ENCODE assay signal across 21 cellular contexts in the genomic region with DNA sequence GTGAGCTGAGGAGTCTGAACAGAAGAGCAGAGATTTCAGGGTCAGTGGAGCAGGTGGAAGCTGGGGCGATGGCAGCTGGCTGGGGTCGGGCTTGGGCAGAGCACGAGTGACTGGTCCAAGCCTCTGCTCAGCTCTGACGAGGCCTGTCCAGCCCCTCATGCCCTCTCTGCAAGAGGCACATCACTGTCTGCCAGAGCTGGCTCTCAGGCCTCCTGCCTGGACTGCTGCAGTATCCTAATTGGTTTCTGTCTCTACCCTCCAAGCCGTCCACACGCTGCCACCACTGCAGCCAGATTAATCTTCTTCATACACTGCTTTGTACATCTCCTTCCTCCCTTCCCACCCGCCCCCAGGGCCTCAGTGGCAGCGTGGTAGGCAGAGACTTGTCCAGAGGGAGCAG. TPM values are rescaled to one million over a fixed set of nuclear protein-coding genes. Genes with fewer than 3 reads are reported as not detected.
A peak's percentile ranks its signal among the peaks of the same experiment; 100 is the strongest.
DNase-seq lines count a peak whose midpoint lies in the region; TF ChIP-seq lines count a peak whose summit lies in the region.
"Had no signal": no experiment of that assay in that cellular context is flagged by ENCODE, and none has a peak within 500 bp of the region (broad histone marks: within the 10 kb centered on the region; RNA-seq: fewer than 3 reads in every experiment).

No MANE protein-coding gene starts in this region.

- H2BK120ac ChIP-seq in H9 (ENCODE audit: low read depth, low read length, poor library complexity, severe bottlenecking), result no peak overlapping the region
- H2BK120ac ChIP-seq in mesendoderm (ENCODE audit: low read depth, low read length), result no peak overlapping the region

- H3K9me3 ChIP-seq in H9 (ENCODE audit: control insufficient read depth, low read depth, low read length) (no peaks in the 10 kb centered on the region), HUES64 (ENCODE audit: insufficient read depth, low read depth, low read length) (no peaks in the 10 kb centered on the region), WERI-Rb-1 (ENCODE audit: severe bottlenecking) (no peaks in the 10 kb centered on the region)
- H3K9me3 ChIP-seq: BLaER1 had no signal

- H3K23me2 ChIP-seq in H9 (ENCODE audit: insufficient read length, low read depth, low read length, poor library complexity, severe bottlenecking), result no peaks in the 10 kb centered on the region

- H2BK20ac ChIP-seq in H9 (ENCODE audit: low read depth, low read length, poor library complexity, severe bottlenecking), result no peak overlapping the region

- no peak overlapping the region for H2BK15ac ChIP-seq in H9 (ENCODE audit: low read depth, low read length)
- H2BK15ac ChIP-seq in mesendoderm (replicated peaks; ENCODE audit: low read depth), result no peak overlapping the region

- H3K4ac ChIP-seq in H9 (ENCODE audit: low read depth, low read length) (no peak overlapping the region), mesendoderm (ENCODE audit: low read depth, low read length) (no peak overlapping the region)

- H4K91ac ChIP-seq in H9 (ENCODE audit: insufficient read length, low read depth, low read length), result no peak overlapping the region

- no peak overlapping the region for H2AFZ ChIP-seq in H9 (ENCODE audit: low read length)

- H3K56ac ChIP-seq in H9 (ENCODE audit: insufficient read length, low read depth, low read length) (no peak overlapping the region), mesendoderm (ENCODE audit: low read length) (peak overlapping the region; percentile 74)

- H3K27ac ChIP-seq in H9 (ENCODE audit: insufficient read length, low read depth, low read length) (no peak overlapping the region), HUES64 (ENCODE audit: low read depth, low read length) (no peak overlapping the region), WERI-Rb-1 (peak overlapping the region; percentile 95), mesendoderm (ENCODE audit: low read depth, low read length) (no peak overlapping the region)
- H3K27ac ChIP-seq: BLaER1, HL-60, SK-N-MC had no signal

- no peak for TF ChIP-seq CTCF in H9 (conservative IDR thresholded peaks at IDR 0.05)
- TF ChIP-seq CTCF in WERI-Rb-1 (IDR thresholded peaks at IDR 0.05; ENCODE audit: low read depth, low read length), result no peak

- H3K18ac ChIP-seq in H9 (ENCODE audit: insufficient read length, low read depth, low read length) (no peak overlapping the region), mesendoderm (ENCODE audit: low read length) (no peak overlapping the region)

- peak overlapping the region; percentile 18; the same call in 1 of the 2 replicates for H3K14ac ChIP-seq in H9 (ENCODE audit: insufficient read depth, low read length)

- peaks cover 18% of the 10 kb centered on the region for H3K27me3 Mint-ChIP-seq in H9 (ENCODE audit: low read depth)
- peaks cover 3 to 11% (median 3%) of the 10 kb centered on the region in 3 donors for H3K27me3 Mint-ChIP-seq in immature natural killer cell (ENCODE audit: low read depth in 3 of 3)

- H2AK5ac ChIP-seq in H9 (ENCODE audit: insufficient read length, low read length) (no peak overlapping the region), mesendoderm (ENCODE audit: low read length) (no peak overlapping the region)

- H3K27me3 ChIP-seq in H9 (ENCODE audit: insufficient read depth, low read length) (no peaks in the 10 kb centered on the region), HUES64 (ENCODE audit: insufficient read depth, low read length) (no peaks in the 10 kb centered on the region; the same call in 1 of the 2 replicates), WERI-Rb-1 (ENCODE audit: insufficient read depth, low read depth, severe bottlenecking) (no peaks in the 10 kb centered on the region), mesendoderm (ENCODE audit: insufficient read depth, low read length, poor library complexity) (no peaks in the 10 kb centered on the region)
- H3K27me3 ChIP-seq: BLaER1 had no signal

- H3K9ac ChIP-seq in H9 (ENCODE audit: extremely low read depth, insufficient read length, low read length) (no peak overlapping the region), HUES64 (ENCODE audit: low read depth, low read length) (0 out of 2 replicates have a peak overlapping the region, but pooled peaks have one; percentile 9), mesendoderm (ENCODE audit: low read length) (no peak overlapping the region)
- H3K9ac ChIP-seq: BLaER1 had no signal

- H3K27ac Mint-ChIP-seq in H9, result peak overlapping the region in 2 of 3 experiments; percentile 10 to 81; a peak in 2 of 7 replicates
- H3K27ac Mint-ChIP-seq in immature natural killer cell, result no peak overlapping the region
- H3K27ac Mint-ChIP-seq: CD4-positive, alpha-beta T cell; HFFc6 had no signal

- H3K4me2 ChIP-seq in H9 (ENCODE audit: insufficient read depth, insufficient read length, low read length), result no peak overlapping the region
- no peak overlapping the region for H3K4me2 ChIP-seq in mesendoderm (ENCODE audit: low read length)

- H2BK5ac ChIP-seq in H9 (ENCODE audit: insufficient read length, low read length) (no peak overlapping the region), mesendoderm (ENCODE audit: low read length) (no peak overlapping the region)

- peaks cover 0 to 4% (median 0%) of the 10 kb centered on the region in 3 experiments; a peak in 4 of 7 replicates for H3K36me3 Mint-ChIP-seq in H9 (ENCODE audit: insufficient read depth in 1 of 3, low read depth in 3 of 3)
- H3K36me3 Mint-ChIP-seq in immature natural killer cell, result no peaks in the 10 kb centered on the region

- H3K4me3 Mint-ChIP-seq in H9 (peak overlapping the region in 1 of 2 experiments; percentile 4; a peak in 1 of 5 replicates), immature natural killer cell (no peak overlapping the region)
- H3K4me3 Mint-ChIP-seq: CD4-positive, alpha-beta T cell; HFFc6 had no signal

- no peak overlapping the region for H3K4me3 ChIP-seq in HUES64 (ENCODE audit: low read length)
- peak overlapping the region; percentile 29 for H3K4me3 ChIP-seq in WERI-Rb-1 (ENCODE audit: low read depth, low read length)
- H3K4me3 ChIP-seq in mesendoderm (ENCODE audit: low read length), result no peak overlapping the region
- H3K4me3 ChIP-seq: BLaER1, SK-N-MC had no signal

- H3T11ph ChIP-seq in H9 (ENCODE audit: low read length), result no peak overlapping the region

- no peaks in the 10 kb centered on the region for H3K36me3 ChIP-seq in HUES64 (ENCODE audit: insufficient read depth, low read length)
- peaks cover 72% of the 10 kb centered on the region for H3K36me3 ChIP-seq in WERI-Rb-1
- no peaks in the 10 kb centered on the region for H3K36me3 ChIP-seq in mesendoderm (ENCODE audit: control insufficient read depth, insufficient read depth, low read length)
- H3K36me3 ChIP-seq: BLaER1 had no signal

- no CpG with 5 or more reads among the region's 8 CpGs for WGBS in H9 (ENCODE audit: extremely low coverage, insufficient read length, low lambda C conversion rate)
- 81% methylated on average over 8 of the region's 8 CpGs for WGBS in HUES64
- WGBS in mesendoderm (ENCODE audit: extremely low coverage, insufficient coverage, low lambda C conversion rate), result no CpG with 5 or more reads among the region's 8 CpGs

- no peak for DNase-seq in H9
- peak; percentile 63 for DNase-seq in WERI-Rb-1
- DNase-seq in mesendoderm, result no peak
- no peak for DNase-seq in NCI-H748 treated with DMSO at 0.1 percent for 48 hours (lab: John Stamatoyannopoulos, UW)
- DNase-seq in immature natural killer cell, result no peak
- no peak for DNase-seq in DMS53 (lab: John Stamatoyannopoulos, UW)
- DNase-seq: Caco-2; CD4-positive, alpha-beta T cell; DMS 273 treated with DMSO at 0.1 percent for 48 hours; H7; HFFc6; KG1; NCI-H1092; NCI-H1930; NK-92 treated with Interleukin-12 subunit alpha and Interleukin-12 subunit beta, amount 100 ng/mL, for 24 hours; SHP77 had no signal

- no peaks in the 10 kb centered on the region for H3K79me1 ChIP-seq in H9 (ENCODE audit: insufficient read depth, low read depth, low read length, poor library complexity, severe bottlenecking)
- H3K79me1 ChIP-seq in mesendoderm (ENCODE audit: low read length), result no peaks in the 10 kb centered on the region

- H2BK12ac ChIP-seq in H9 (ENCODE audit: insufficient read length, low read depth, low read length), result no peak overlapping the region

- H4K5ac ChIP-seq in H9 (ENCODE audit: insufficient read length, low read depth, low read length) (no peak overlapping the region), mesendoderm (ENCODE audit: low read length) (no peak overlapping the region)

- no peak overlapping the region for H3K23ac ChIP-seq in H9 (ENCODE audit: insufficient read length, low read depth, low read length)
- H3K23ac ChIP-seq in mesendoderm (ENCODE audit: low read length), result no peak overlapping the region

- H4K20me1 ChIP-seq in H9 (ENCODE audit: control insufficient read depth, insufficient read depth, insufficient read length), result peaks cover under 1% of the 10 kb centered on the region
- H4K20me1 ChIP-seq: BLaER1 had no signal

- H3K9me3 Mint-ChIP-seq in H9 (no peaks in the 10 kb centered on the region), immature natural killer cell (no peaks in the 10 kb centered on the region)
- H3K9me3 Mint-ChIP-seq: CD4-positive, alpha-beta T cell; HFFc6 had no signal

- no peak overlapping the region for H4K8ac ChIP-seq in H9 (replicated peaks; ENCODE audit: insufficient read length, low read depth, low read length)
- H4K8ac ChIP-seq in mesendoderm (ENCODE audit: low read depth, low read length), result no peak overlapping the region

- H3K4me1 Mint-ChIP-seq in H9 (peaks cover 35 to 52% of the 10 kb centered on the region in 2 experiments), immature natural killer cell (no peaks in the 10 kb centered on the region)

- no peaks in the 10 kb centered on the region for H3K79me2 ChIP-seq in H9 (ENCODE audit: insufficient read depth, low read length)
- no peaks in the 10 kb centered on the region for H3K79me2 ChIP-seq in mesendoderm (ENCODE audit: control insufficient read depth, insufficient read depth, low read length)

- no peaks in the 10 kb centered on the region; the same call in 1 of the 2 replicates for H3K4me1 ChIP-seq in H9 (ENCODE audit: insufficient read depth, low read length)
- H3K4me1 ChIP-seq in HUES64 (ENCODE audit: insufficient read depth, low read length), result peaks cover 9% of the 10 kb centered on the region; the same call in 1 of the 2 replicates
- H3K4me1 ChIP-seq in mesendoderm (ENCODE audit: control insufficient read depth, low read depth, low read length), result peaks cover 4% of the 10 kb centered on the region

RNA-seq across cellular contexts. Expression of gene CACNA1G, which starts 25.4 kb away (rescaled TPM):
- 1.5 and 1.7 TPM in 2 replicates for total RNA-seq in H9 (2021)
- 2.1 TPM for polyA plus RNA-seq in HUES64 (2013, experiment 1 of 2)
- polyA plus RNA-seq in HUES64 (2013, experiment 2 of 2), result 2.5 TPM
- 1.8 TPM for polyA plus RNA-seq in mesendoderm (2013, experiment 1 of 2)
- polyA plus RNA-seq in mesendoderm (2013, experiment 2 of 2), result 1.6 TPM
- not detected for polyA plus RNA-seq in immature natural killer cell
- total RNA-seq: CD4-positive, alpha-beta T cell had no signal

RNA-seq across cellular contexts. Expression of gene SPATA20, which starts 38.9 kb away (rescaled TPM):
- total RNA-seq in H9 (2021), result 23.9 and 26.6 TPM in 2 replicates
- polyA plus RNA-seq in HUES64 (2013, experiment 1 of 2), result 15.3 TPM
- 12.9 TPM for polyA plus RNA-seq in HUES64 (2013, experiment 2 of 2)
- polyA plus RNA-seq in mesendoderm (2013, experiment 1 of 2), result 9.8 TPM
- 9.4 TPM for polyA plus RNA-seq in mesendoderm (2013, experiment 2 of 2)
- 10 to 100 TPM in 1 of 3 donors, 1 to 10 TPM in 2; 9.8 to 23.0 (median 9.9) TPM for polyA plus RNA-seq in immature natural killer cell

RNA-seq across cellular contexts. Expression of gene ABCC3, which starts 48.8 kb away (rescaled TPM):
- total RNA-seq in H9 (2021), result 0.31 and 0.59 TPM in 2 replicates
- 0.30 TPM for polyA plus RNA-seq in HUES64 (2013, experiment 1 of 2)
- polyA plus RNA-seq in HUES64 (2013, experiment 2 of 2), result 0.13 TPM
- polyA plus RNA-seq in mesendoderm (2013, experiment 1 of 2), result 0.13 TPM
- polyA plus RNA-seq in mesendoderm (2013, experiment 2 of 2), result 0.15 TPM
- 1 to 10 TPM in 1 of 3 donors, under 1 TPM in 1, not detected in 1; 0.52 to 1.2 TPM for polyA plus RNA-seq in immature natural killer cell
- total RNA-seq: G401 had no signal

RNA-seq across cellular contexts. Expression of gene EPN3, which starts 53.4 kb away (rescaled TPM):
- total RNA-seq in H9 (2021), result 1.9 and 2.2 TPM in 2 replicates
- polyA plus RNA-seq in HUES64 (2013, experiment 1 of 2), result 1.2 TPM
- polyA plus RNA-seq in HUES64 (2013, experiment 2 of 2), result 1.3 TPM
- 3.7 TPM for polyA plus RNA-seq in mesendoderm (2013, experiment 1 of 2)
- 3.0 TPM for polyA plus RNA-seq in mesendoderm (2013, experiment 2 of 2)
- not detected for polyA plus RNA-seq in immature natural killer cell
- total RNA-seq: CD4-positive, alpha-beta T cell had no signal

Comparison
In these comparisons a context has a peak if more than half of its experiments do, and no peak if none do; other contexts are left out.
1. H3K27ac Mint-ChIP-seq: peak in H9 (2 of 3); none in immature natural killer cell (0 of 6).